ENCODE assay signal across 2 cellular contexts in the genomic region with DNA sequence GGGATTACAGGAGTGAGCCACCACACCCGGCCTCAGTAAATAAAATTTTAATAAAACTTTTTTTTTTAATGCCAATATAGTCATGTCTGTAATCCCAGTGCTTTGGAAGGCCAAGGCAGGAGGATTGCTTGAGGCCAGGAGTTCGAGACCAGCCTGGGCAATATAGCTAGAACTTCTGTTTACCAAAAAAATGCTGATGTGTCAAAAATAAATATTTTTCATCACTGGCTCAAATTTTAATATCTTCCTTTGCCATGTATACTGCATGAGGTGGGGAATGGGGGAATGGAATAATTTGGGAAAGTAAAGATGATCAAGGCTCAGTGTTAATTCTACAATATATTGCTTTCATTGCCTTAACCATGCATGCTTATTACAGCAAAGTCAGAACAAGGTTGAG.
TF ChIP-seq lines count a peak whose summit lies in the region.

No MANE protein-coding gene starts in this region.

TF ChIP-seq in A549, 52 proteins besides CTCF, POLR2A, EP300 and RAD21:
- no peak for TF ChIP-seq ZC3H11A (IDR thresholded peaks at IDR 0.05)
- TF ChIP-seq MAFK (IDR thresholded peaks at IDR 0.05; ENCODE audit: partially characterized antibody): peak; percentile 93

TF ChIP-seq in IMR-90, 13 proteins besides CTCF, POLR2A, EP300 and RAD21:
- TF ChIP-seq ELK1 (IDR thresholded peaks at IDR 0.05; ENCODE audit: borderline replicate concordance, low read depth, low read length): no peak
- peak; percentile 88 for TF ChIP-seq MAFK (IDR thresholded peaks at IDR 0.05; ENCODE audit: low read depth, low read length)
- no peak for TF ChIP-seq NFE2L2 (IDR thresholded peaks at IDR 0.05; ENCODE audit: low read depth, low read length)
